Comparison of ENCODE assay signal across 13 cellular contexts in the genomic region with DNA sequence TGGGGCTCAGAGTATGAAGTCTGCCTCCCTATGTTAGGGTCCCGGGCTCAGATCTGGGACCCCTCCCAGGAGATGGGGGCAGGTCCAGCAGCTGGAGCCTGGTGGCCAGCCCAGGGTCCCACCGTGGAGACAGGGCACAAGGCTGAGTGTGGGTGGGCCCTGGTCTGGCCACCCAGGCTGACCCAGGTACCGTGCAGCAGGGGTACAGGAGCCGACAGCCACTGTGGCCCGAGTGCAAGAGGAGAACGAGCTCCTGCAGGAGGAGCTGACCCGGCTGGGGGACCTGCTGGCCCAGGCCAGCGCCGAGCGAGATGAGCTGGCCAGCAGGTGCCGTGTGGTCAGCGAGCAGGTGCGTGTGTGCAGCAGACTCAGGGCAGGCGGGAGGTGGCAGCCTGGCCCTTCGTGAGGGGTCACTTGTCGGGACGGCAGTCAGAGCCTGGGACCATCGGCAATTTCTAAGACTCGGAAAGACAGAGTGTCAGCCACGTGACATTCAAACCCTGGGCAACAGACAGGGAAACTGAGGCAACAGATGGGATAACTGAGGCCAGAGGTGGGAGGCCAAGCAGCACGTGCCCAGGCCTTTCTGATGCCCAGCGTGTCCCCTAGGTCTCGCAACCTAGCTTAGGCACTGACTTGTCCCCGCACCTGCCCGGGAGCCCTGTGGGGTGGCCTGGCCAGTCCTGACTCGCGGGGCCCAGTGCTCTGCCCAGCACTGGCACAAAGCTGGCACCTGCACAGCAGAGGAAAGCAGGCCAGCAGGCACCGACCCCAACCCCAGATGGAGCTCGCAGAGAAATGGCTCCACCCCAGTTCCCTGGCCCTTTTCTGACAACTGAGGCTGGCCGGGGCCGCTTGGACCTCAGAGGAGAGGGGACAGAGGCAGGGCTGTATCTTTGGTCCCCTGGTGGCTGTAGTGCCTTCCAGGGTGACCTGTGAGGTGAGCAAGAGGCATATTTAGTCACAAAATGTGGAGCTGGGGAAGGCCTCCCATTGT. TPM values are rescaled to one million over a fixed set of nuclear protein-coding genes. Genes with fewer than 3 reads are reported as not detected.
DNase-seq lines count a peak whose midpoint lies in the region; ATAC-seq and TF ChIP-seq lines count a peak whose summit lies in the region.
"Had no signal": no experiment of that assay in that cellular context is flagged by ENCODE, and none has a peak within 500 bp of the region (broad histone marks: within the 10 kb centered on the region; RNA-seq: fewer than 3 reads in every experiment).

No MANE protein-coding gene starts in this region.

- no peaks in the 10 kb centered on the region for H3K9me3 ChIP-seq in IMR-90 (ENCODE audit: control insufficient read depth, insufficient read depth, low read length)
- H3K9me3 ChIP-seq in fibroblast of lung (ENCODE audit: control insufficient read depth, insufficient read depth, low read depth, low read length) = no peaks in the 10 kb centered on the region
- H3K9me3 ChIP-seq in ovary = no peaks in the 10 kb centered on the region
- no peaks in the 10 kb centered on the region for H3K9me3 ChIP-seq in MG63
- no peaks in the 10 kb centered on the region for H3K9me3 ChIP-seq in CD4-positive, alpha-beta memory T cell (ENCODE audit: control insufficient read depth in 1 of 2, low read length in 2 of 2)
- H3K9me3 ChIP-seq: tibial nerve had no signal

- no TSS peak for BruUV-seq in IMR-90 (replicated peaks; lab: Mats Ljungman, UMichigan)

- no peak overlapping the region for H3K56ac ChIP-seq in IMR-90 (ENCODE audit: extremely low read depth, insufficient read depth, low read length)

- H2BK5ac ChIP-seq in IMR-90 (ENCODE audit: low read depth, low read length, poor library complexity, severe bottlenecking) = peak overlapping the region; percentile 66

- H3K79me2 ChIP-seq in fibroblast of lung (ENCODE audit: control insufficient read depth, insufficient read depth, low read length) = no peaks in the 10 kb centered on the region

- no peak overlapping the region for H3K27ac Mint-ChIP-seq in CD4-positive, alpha-beta memory T cell
- H3K27ac Mint-ChIP-seq: CD4-positive, alpha-beta T cell; naive B cell had no signal

- peak overlapping the region; percentile 74 for H4K5ac ChIP-seq in IMR-90 (ENCODE audit: low read depth, low read length)

- H4K20me1 ChIP-seq in IMR-90 (ENCODE audit: insufficient read depth, low read length) = no peaks in the 10 kb centered on the region
- no peaks in the 10 kb centered on the region for H4K20me1 ChIP-seq in fibroblast of lung (ENCODE audit: control insufficient read depth, extremely low read depth, insufficient read depth, low read length)

- H2AFZ ChIP-seq in IMR-90 (replicated peaks; ENCODE audit: low read length, poor library complexity) (peak overlapping the region; percentile 21), fibroblast of lung (ENCODE audit: low read length) (no peak overlapping the region)
- H2AFZ ChIP-seq: PC-9 had no signal

- H2AK9ac ChIP-seq in IMR-90 (replicated peaks; ENCODE audit: low read depth, low read length, poor library complexity) = peak overlapping the region; percentile 96

- H3K36me3 ChIP-seq in IMR-90 (ENCODE audit: control insufficient read depth, insufficient read depth, low read length) = no peaks in the 10 kb centered on the region
- no peaks in the 10 kb centered on the region for H3K36me3 ChIP-seq in fibroblast of lung (ENCODE audit: control insufficient read depth, insufficient read depth, low read length)
- no peaks in the 10 kb centered on the region for H3K36me3 ChIP-seq in ovary
- H3K36me3 ChIP-seq in MG63 = no peaks in the 10 kb centered on the region
- H3K36me3 ChIP-seq in CD4-positive, alpha-beta memory T cell (ENCODE audit: insufficient read depth, low read length) = no peaks in the 10 kb centered on the region
- H3K36me3 ChIP-seq: tibial nerve had no signal

- H3K4me3 ChIP-seq in IMR-90 (ENCODE audit: insufficient read depth, low read depth, low read length) = no peak overlapping the region
- no peak overlapping the region for H3K4me3 ChIP-seq in fibroblast of lung (replicated peaks in 1 of 4; ENCODE audit: control extremely low read depth in 1 of 4, insufficient read depth in 1 of 4, low read depth in 3 of 4, low read length in 4 of 4)
- no peak overlapping the region for H3K4me3 ChIP-seq in ovary
- no peak overlapping the region for H3K4me3 ChIP-seq in MG63
- H3K4me3 ChIP-seq in CD4-positive, alpha-beta memory T cell (ENCODE audit: low read length in 2 of 2) = no peak overlapping the region
- H3K4me3 ChIP-seq: PC-9, tibial nerve had no signal

- TF ChIP-seq CTCF in IMR-90 (conservative IDR thresholded peaks at IDR 0.05; ENCODE audit: low read depth, low read length) = no peak
- TF ChIP-seq CTCF in fibroblast of lung (conservative IDR thresholded peaks at IDR 0.05 in 1 of 2, IDR thresholded peaks at IDR 0.05 in 1 of 2; ENCODE audit: low read depth in 1 of 2, low read length in 2 of 2) = no peak
- no peak for TF ChIP-seq CTCF in ovary (IDR thresholded peaks at IDR 0.05)

- in situ Hi-C loops in IMR-90 (cut with MboI; ENCODE audit: low sequenced_read_pairs) = loop anchor here (5.0 kb wide), 1 partner anchor 67 kb away; no protein-coding TSS in a partner anchor

- H4K8ac ChIP-seq in IMR-90 (ENCODE audit: low read depth in 2 of 2, low read length in 2 of 2) = peak overlapping the region; percentile 83 to 84; a peak in 3 of 4 replicates

- H2BK120ac ChIP-seq in IMR-90 (ENCODE audit: low read depth, low read length) = peak overlapping the region; percentile 96

- TF ChIP-seq EP300 in ovary (IDR thresholded peaks at IDR 0.05) = no peak

- H3K9me1 ChIP-seq in IMR-90 (ENCODE audit: insufficient read depth, low read length) = peaks cover 19% of the 10 kb centered on the region

- intact Hi-C loops in IMR-90 (cut with micrococcal nuclease) = no loop called here
- intact Hi-C loops in ovary (cut with DNase I) = loop anchor here in 2 of 4 donors (5.0 to 10.0 kb wide), 3 partner anchors 37 to 77 kb away; a partner anchor contains a TSS
- intact Hi-C loops in CD4-positive, alpha-beta memory T cell (cut with micrococcal nuclease) = no loop called here

- CTCF ChIA-PET in IMR-90 (lab: Yijun Ruan, JAX) = no interaction called here
- CTCF ChIA-PET in CD4-positive, alpha-beta memory T cell (lab: Charles Lee; ENCODE audit: partially characterized antibody) = no interaction called here

- no peak for TF ChIP-seq RAD21 in IMR-90 (IDR thresholded peaks at IDR 0.05; ENCODE audit: low read length)

- dilution Hi-C loops in IMR-90 (cut with HindIII; ENCODE audit: low sequenced_read_pairs, unreplicated experiment) = no loop called here

- DNase-seq in 8988T = peak; percentile 23
- DNase-seq in IMR-90 = no peak
- DNase-seq in fibroblast of lung (ENCODE audit: low read depth in 2 of 2) = no peak
- peak; percentile 6 to 37 (median 22) for DNase-seq in ovary
- DNase-seq in MG63 = no peak
- DNase-seq in NCI-H446 treated with DMSO at 0.1 percent for 48 hours (lab: John Stamatoyannopoulos, UW) = no peak
- DNase-seq in CD4-positive, alpha-beta memory T cell = no peak
- DNase-seq: naive B cell, NCI-H1930, PC-9 had no signal

- no peaks in the 10 kb centered on the region for H3K36me3 Mint-ChIP-seq in CD4-positive, alpha-beta memory T cell
- H3K36me3 Mint-ChIP-seq: naive B cell had no signal

- ATAC-seq in IMR-90 (ENCODE audit: low read depth) (no peak), HG03521 (IDR thresholded peaks at IDR 0.05; ENCODE audit: unreplicated experiment) (no peak)

- H3K4me3 Mint-ChIP-seq in CD4-positive, alpha-beta memory T cell = no peak overlapping the region
- H3K4me3 Mint-ChIP-seq: CD4-positive, alpha-beta T cell had no signal

- no peaks in the 10 kb centered on the region for H3K9me3 Mint-ChIP-seq in CD4-positive, alpha-beta memory T cell
- H3K9me3 Mint-ChIP-seq: CD4-positive, alpha-beta T cell; naive B cell had no signal

- H3K27ac ChIP-seq in IMR-90 (ENCODE audit: insufficient read depth, low read length) (peak overlapping the region; percentile 72; the same call in 1 of the 2 replicates), fibroblast of lung (ENCODE audit: insufficient read depth, low read length) (peak overlapping the region; percentile 100), ovary (no peak overlapping the region)
- no peak overlapping the region for H3K27ac ChIP-seq in CD4-positive, alpha-beta memory T cell (ENCODE audit: low read depth, low read length)
- H3K27ac ChIP-seq: PC-9 had no signal

- H3K79me1 ChIP-seq in IMR-90 (ENCODE audit: low read depth in 1 of 2, low read length in 2 of 2) = no peaks in the 10 kb centered on the region

- no peaks in the 10 kb centered on the region for H3K4me1 Mint-ChIP-seq in CD4-positive, alpha-beta memory T cell

- H3K4me2 ChIP-seq in IMR-90 (ENCODE audit: low read depth, low read length) = no peak overlapping the region
- H3K4me2 ChIP-seq in fibroblast of lung (ENCODE audit: extremely low read depth, insufficient read depth, low read length) = no peak overlapping the region
- H3K4me2 ChIP-seq: PC-9 had no signal

- H3K4me1 ChIP-seq in IMR-90 (ENCODE audit: control insufficient read depth, insufficient read depth, low read length) (peaks cover 45% of the 10 kb centered on the region), fibroblast of lung (ENCODE audit: control insufficient read depth, extremely low read depth, insufficient read depth, low read length) (peaks cover 38% of the 10 kb centered on the region), ovary (ENCODE audit: insufficient read depth) (peaks cover 24% of the 10 kb centered on the region)
- H3K4me1 ChIP-seq in CD4-positive, alpha-beta memory T cell (ENCODE audit: insufficient read depth, low read length) = no peaks in the 10 kb centered on the region

- H3K18ac ChIP-seq in IMR-90 (ENCODE audit: low read depth, low read length) = peak overlapping the region; percentile 59

- TF ChIP-seq POLR2A in IMR-90 (IDR thresholded peaks at IDR 0.05; ENCODE audit: low read depth, low read length) (no peak), ovary (IDR thresholded peaks at IDR 0.05) (no peak)

- peak overlapping the region; percentile 65 for H2AK5ac ChIP-seq in IMR-90 (ENCODE audit: low read depth, low read length)

- H3K14ac ChIP-seq in IMR-90 (replicated peaks; ENCODE audit: low read depth, low read length) = peak overlapping the region; percentile 70; the same call in 1 of the 2 replicates

- no peak overlapping the region for H3K23ac ChIP-seq in IMR-90 (ENCODE audit: low read depth, low read length)

- H3K27me3 ChIP-seq in IMR-90 (ENCODE audit: control insufficient read depth, insufficient read depth, low read length) (no peaks in the 10 kb centered on the region), fibroblast of lung (ENCODE audit: control insufficient read depth, insufficient read depth, low read length) (no peaks in the 10 kb centered on the region), ovary (no peaks in the 10 kb centered on the region), MG63 (no peaks in the 10 kb centered on the region)
- H3K27me3 ChIP-seq in CD4-positive, alpha-beta memory T cell (ENCODE audit: insufficient read depth, low read length) = no peaks in the 10 kb centered on the region
- H3K27me3 ChIP-seq: tibial nerve had no signal

- peak overlapping the region; percentile 90 for H3K4ac ChIP-seq in IMR-90 (ENCODE audit: low read depth, low read length)

- peaks cover 3 to 6% of the 10 kb centered on the region in 2 donors for H3K27me3 Mint-ChIP-seq in CD4-positive, alpha-beta memory T cell

- 93% methylated on average over 22 of the region's 31 CpGs; no CpG with 5 or more reads in 1 of the 2 experiments for WGBS in IMR-90 (ENCODE audit: extremely low coverage in 2 of 2, insufficient read length in 1 of 2), 2 experiments
- WGBS in ovary, 3 donors = 92 to 93% (median 92%) methylated on average over 31 of the region's 31 CpGs

- H3K9ac ChIP-seq in IMR-90 (ENCODE audit: low read depth, low read length) = no peak overlapping the region
- no peak overlapping the region for H3K9ac ChIP-seq in fibroblast of lung (ENCODE audit: insufficient read depth, low read length)

- H2BK20ac ChIP-seq in IMR-90 (ENCODE audit: low read depth, low read length) = peak overlapping the region; percentile 82

- POLR2A ChIA-PET in IMR-90 (lab: Charles Lee; ENCODE audit: unreplicated experiment) = no interaction called here
- POLR2A ChIA-PET in CD4-positive, alpha-beta memory T cell (lab: Charles Lee; ENCODE audit: partially characterized antibody) = no interaction called here

- H2BK15ac ChIP-seq in IMR-90 (ENCODE audit: low read depth, low read length) = peak overlapping the region; percentile 92; the same call in 2 of the 3 replicates

- H4K91ac ChIP-seq in IMR-90 (ENCODE audit: insufficient read depth, low read depth, low read length) = peak overlapping the region; percentile 96

RNA-seq across cellular contexts. Expression of a gene that starts 13.9 kb away (rescaled TPM):
- total RNA-seq in IMR-90 (2012; rRNA removed) (not detected in 2 replicates), fibroblast of lung (0.33 and 0.51 TPM in 2 replicates), ovary (1 to 10 TPM in 5 of 7 donors, under 1 TPM in 2; 0.15 to 6.1 (median 1.6) TPM)
- polyA plus RNA-seq in IMR-90 (2012; rRNA removed) (not detected in 2 replicates), fibroblast of lung (0.02 and 0.12 TPM in 2 replicates), ovary (under 1 TPM in 1 of 2 donors, not detected in 1; 0.18 TPM)
- polyA plus RNA-seq in IMR-90 (2012; cell fraction: cytosol; rRNA removed) = not detected in 2 replicates
- polyA plus RNA-seq in IMR-90 (2012; cell fraction: nucleus; rRNA removed; ENCODE audit: low replicate concordance) = 0.03 and 0.17 TPM in 2 replicates
- polyA plus RNA-seq in fibroblast of lung (2012) = 0.02 and 0.28 TPM in 2 replicates
- polyA minus RNA-seq in fibroblast of lung (ENCODE audit: low replicate concordance) = not detected in 2 replicates
- total RNA-seq in MG63 (2014; rRNA removed; shearing (Covaris generic); ENCODE audit: low replicate concordance) = not detected in 2 replicates
- total RNA-seq in CD4-positive, alpha-beta memory T cell = not detected
- not detected for polyA plus RNA-seq in CD4-positive, alpha-beta memory T cell
- total RNA-seq: CD4-positive, alpha-beta T cell; PC-9 had no signal

RNA-seq across cellular contexts. Expression of a gene that starts 24.1 kb away (rescaled TPM):
- not detected in 2 replicates for total RNA-seq in IMR-90 (2012; rRNA removed)
- not detected in 2 replicates for polyA plus RNA-seq in IMR-90 (2012; rRNA removed)
- not detected in 2 replicates for polyA plus RNA-seq in IMR-90 (2012; cell fraction: cytosol; rRNA removed)
- 0.02 TPM in 1 of 2 replicates, not detected in the other for polyA plus RNA-seq in IMR-90 (2012; cell fraction: nucleus; rRNA removed; ENCODE audit: low replicate concordance)
- not detected in 2 replicates for total RNA-seq in fibroblast of lung
- polyA plus RNA-seq in fibroblast of lung = not detected in 2 replicates
- not detected in 2 replicates for polyA plus RNA-seq in fibroblast of lung (2012)
- polyA minus RNA-seq in fibroblast of lung (ENCODE audit: low replicate concordance) = not detected in 2 replicates
- under 1 TPM in 4 of 7 donors, not detected in 3; 0.12 to 0.48 (median 0.34) TPM for total RNA-seq in ovary
- under 1 TPM in 1 of 2 donors, not detected in 1; 0.04 TPM for polyA plus RNA-seq in ovary
- not detected in 2 replicates for total RNA-seq in MG63 (2014; rRNA removed; shearing (Covaris generic); ENCODE audit: low replicate concordance)
- total RNA-seq in CD4-positive, alpha-beta memory T cell = not detected
- polyA plus RNA-seq in CD4-positive, alpha-beta memory T cell = not detected
- total RNA-seq: CD4-positive, alpha-beta T cell; tibial nerve had no signal

RNA-seq across cellular contexts. Expression of a gene that starts 51.5 kb away (rescaled TPM):
- total RNA-seq in IMR-90 (2012; rRNA removed) (not detected in 2 replicates), fibroblast of lung (not detected in 2 replicates), ovary (under 1 TPM in 2 of 7 donors, not detected in 5; 0.25 to 0.79 TPM)
- polyA plus RNA-seq in IMR-90 (2012; rRNA removed) (not detected in 2 replicates), fibroblast of lung (not detected in 2 replicates), ovary (under 1 TPM in 1 of 2 donors, not detected in 1; 0.04 TPM)
- polyA plus RNA-seq in IMR-90 (2012; cell fraction: cytosol; rRNA removed) = not detected in 2 replicates
- polyA plus RNA-seq in IMR-90 (2012; cell fraction: nucleus; rRNA removed; ENCODE audit: low replicate concordance) = not detected in 2 replicates
- not detected in 2 replicates for polyA plus RNA-seq in fibroblast of lung (2012)
- not detected in 2 replicates for polyA minus RNA-seq in fibroblast of lung (ENCODE audit: low replicate concordance)
- total RNA-seq in MG63 (2014; rRNA removed; shearing (Covaris generic); ENCODE audit: low replicate concordance) = not detected in 2 replicates
- not detected for total RNA-seq in CD4-positive, alpha-beta memory T cell
- not detected for polyA plus RNA-seq in CD4-positive, alpha-beta memory T cell
- total RNA-seq: CD4-positive, alpha-beta T cell; PC-9 had no signal

Comparison
In these comparisons a context has a peak if more than half of its experiments do, and no peak if none do; other contexts are left out.
1. DNase-seq: peak in 8988T (single experiment) and ovary (5 of 5); none in IMR-90 (single experiment), fibroblast of lung (0 of 2), MG63 (single experiment), NCI-H446 treated with DMSO at 0.1 percent for 48 hours (single experiment) and CD4-positive, alpha-beta memory T cell (0 of 5).
2. H3K27ac ChIP-seq: peak in IMR-90 (single experiment) and fibroblast of lung (single experiment); none in ovary (0 of 2) and CD4-positive, alpha-beta memory T cell (single experiment).